ENCODE assay signal across 24 cellular contexts in the genomic region with DNA sequence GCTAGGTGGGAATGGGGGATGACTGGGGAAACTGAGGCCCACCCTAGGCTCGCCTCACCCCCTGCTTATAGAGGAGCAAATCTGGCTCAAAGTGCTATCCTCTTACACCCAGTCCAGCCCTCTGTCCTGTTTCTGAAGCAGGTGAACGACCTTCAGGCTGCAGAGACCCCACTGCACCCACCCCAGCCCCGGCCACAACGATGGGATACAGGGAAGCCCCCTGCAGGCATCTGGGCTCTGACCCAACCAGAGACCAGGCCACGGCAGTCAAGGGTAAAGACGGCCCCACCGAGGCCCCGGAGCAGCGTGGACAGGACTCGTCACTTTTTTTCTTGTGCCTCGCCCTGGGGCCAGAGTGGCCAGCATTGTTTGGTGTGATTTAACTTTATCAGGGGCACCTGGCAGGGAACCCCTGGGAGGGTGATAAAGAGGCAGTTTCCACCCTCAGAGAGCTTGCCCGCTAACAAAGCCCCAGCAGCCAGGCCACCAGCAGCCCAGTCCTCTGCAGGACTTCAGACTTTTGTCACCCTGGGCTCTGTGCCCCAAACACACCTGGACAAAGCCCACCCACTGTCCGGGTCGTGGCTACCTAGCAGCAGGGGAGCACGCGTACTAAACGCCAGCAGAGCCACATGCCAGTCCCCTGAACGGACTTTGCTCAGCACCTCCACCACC.
DNase-seq lines count a peak whose midpoint lies in the region; ATAC-seq and TF ChIP-seq lines count a peak whose summit lies in the region.
"Had no signal": no experiment of that assay in that cellular context is flagged by ENCODE, and none has a peak within 500 bp of the region (broad histone marks: within the 10 kb centered on the region; RNA-seq: fewer than 3 reads in every experiment).

No MANE protein-coding gene starts in this region.

- H3K27me3 ChIP-seq in RWPE2 (ENCODE audit: insufficient read depth, poor library complexity, severe bottlenecking), result no peaks in the 10 kb centered on the region
- no peaks in the 10 kb centered on the region for H3K27me3 ChIP-seq in osteoblast (ENCODE audit: insufficient read depth, low read length)
- H3K27me3 ChIP-seq in tibial artery, result peaks cover 0 to 18% of the 10 kb centered on the region in 2 donors
- H3K27me3 ChIP-seq: BLaER1 had no signal

- H3K9me3 Mint-ChIP-seq in activated naive CD4-positive, alpha-beta T cell treated with anti-CD3 and anti-CD28 coated beads, Interleukin-2, amount 10 ng/mL, durations not matched to agents 7 days and 5 days, result peaks cover 9% of the 10 kb centered on the region
- H3K9me3 Mint-ChIP-seq in activated naive CD4-positive, alpha-beta T cell treated with anti-CD3 and anti-CD28 coated beads, Interleukin-2, amount 50 U/mL, for 72 hours, result peaks cover 9 to 12% of the 10 kb centered on the region in 2 donors

- H3K27ac Mint-ChIP-seq in activated naive CD4-positive, alpha-beta T cell treated with anti-CD3 and anti-CD28 coated beads, Interleukin-2, amount 10 ng/mL, durations not matched to agents 7 days and 5 days, result no peak overlapping the region
- H3K27ac Mint-ChIP-seq in activated naive CD4-positive, alpha-beta T cell treated with anti-CD3 and anti-CD28 coated beads, Interleukin-2, amount 50 U/mL, for 72 hours, result no peak overlapping the region
- H3K27ac Mint-ChIP-seq: CD4-positive, CD25-positive, alpha-beta regulatory T cell had no signal

- H4K20me1 ChIP-seq in osteoblast (ENCODE audit: insufficient read depth, low read length), result no peaks in the 10 kb centered on the region
- H4K20me1 ChIP-seq: BLaER1 had no signal

- DNase-seq in activated naive CD4-positive, alpha-beta T cell treated with anti-CD3 and anti-CD28 coated beads, Interleukin-2, amount 10 ng/mL, durations not matched to agents 7 days and 5 days, result peak; percentile 9
- no peak for DNase-seq in activated naive CD4-positive, alpha-beta T cell treated with anti-CD3 and anti-CD28 coated beads, Interleukin-2, amount 50 U/mL, for 72 hours (ENCODE audit: low spot score in 2 of 2)
- DNase-seq in RWPE2 (ENCODE audit: low spot score) (peak; percentile 45), osteoblast (ENCODE audit: insufficient read length, low spot score, missing footprints) (peak; percentile 78), tibial artery (peak; percentile 22 to 55), islet precursor cell (no peak)
- DNase-seq in stimulated activated CD4-positive, alpha-beta T cell treated with anti-CD3 and anti-CD28 coated beads, Interleukin-4, amount 100 ng/mL, for 1 hour, result no peak
- DNase-seq: CD4-positive, CD25-positive, alpha-beta regulatory T cell; DMS153; DND-41; Kasumi-1; NCI-H1092 treated with DMSO at 0.1 percent for 48 hours; NCI-H1436; NCI-H187; NCI-H2171 treated with DMSO at 0.1 percent for 48 hours; NCI-H345; NCI-H510A treated with DMSO at 0.1 percent for 48 hours; NCI-H774 had no signal

- H3K79me2 ChIP-seq in osteoblast (ENCODE audit: insufficient read depth, low read length), result no peaks in the 10 kb centered on the region

- H3K27ac ChIP-seq in RWPE2 (ENCODE audit: poor library complexity, severe bottlenecking), result no peak overlapping the region
- H3K27ac ChIP-seq in osteoblast (ENCODE audit: low read depth, low read length), result no peak overlapping the region
- H3K27ac ChIP-seq in tibial artery, result no peak overlapping the region
- H3K27ac ChIP-seq: BLaER1, SJSA1 had no signal

- H3K4me3 Mint-ChIP-seq in activated naive CD4-positive, alpha-beta T cell treated with anti-CD3 and anti-CD28 coated beads, Interleukin-2, amount 10 ng/mL, durations not matched to agents 7 days and 5 days, result no peak overlapping the region
- H3K4me3 Mint-ChIP-seq: CD4-positive, CD25-positive, alpha-beta regulatory T cell had no signal

- H3K27me3 Mint-ChIP-seq in activated naive CD4-positive, alpha-beta T cell treated with anti-CD3 and anti-CD28 coated beads, Interleukin-2, amount 10 ng/mL, durations not matched to agents 7 days and 5 days, result no peaks in the 10 kb centered on the region

- no peaks in the 10 kb centered on the region for H3K4me1 ChIP-seq in RWPE2 (ENCODE audit: insufficient read depth, poor library complexity, severe bottlenecking)
- H3K4me1 ChIP-seq in osteoblast (ENCODE audit: insufficient read depth, low read length), result no peaks in the 10 kb centered on the region
- no peaks in the 10 kb centered on the region for H3K4me1 ChIP-seq in tibial artery
- H3K4me1 ChIP-seq: BLaER1, SJSA1 had no signal

- H3K36me3 ChIP-seq in RWPE2 (ENCODE audit: low read depth), result no peaks in the 10 kb centered on the region
- no peaks in the 10 kb centered on the region for H3K36me3 ChIP-seq in osteoblast (ENCODE audit: insufficient read depth, low read length)
- no peaks in the 10 kb centered on the region for H3K36me3 ChIP-seq in tibial artery
- H3K36me3 ChIP-seq: BLaER1, SJSA1 had no signal

- no peak overlapping the region for H3K4me3 ChIP-seq in RWPE2 (ENCODE audit: severe bottlenecking)
- no peak overlapping the region for H3K4me3 ChIP-seq in osteoblast (ENCODE audit: insufficient read depth, low read length)
- no peak overlapping the region for H3K4me3 ChIP-seq in tibial artery
- H3K4me3 ChIP-seq: BLaER1, K562, SJSA1 had no signal

- no peaks in the 10 kb centered on the region for H3K9me3 ChIP-seq in RWPE2 (ENCODE audit: severe bottlenecking)
- no peaks in the 10 kb centered on the region for H3K9me3 ChIP-seq in osteoblast (ENCODE audit: low read depth, low read length)
- H3K9me3 ChIP-seq in tibial artery, result no peaks in the 10 kb centered on the region
- H3K9me3 ChIP-seq: BLaER1, SJSA1 had no signal

- no peak for TF ChIP-seq POLR2A in GM18505 (IDR thresholded peaks at IDR 0.05; ENCODE audit: borderline replicate concordance, extremely low read depth, insufficient read depth, insufficient read length)

- no peak for ATAC-seq in activated naive CD4-positive, alpha-beta T cell treated with anti-CD3 and anti-CD28 coated beads, Interleukin-2, amount 50 U/mL, for 72 hours
- ATAC-seq in RWPE2 (ENCODE audit: low read depth) (no peak), GM18505 (IDR thresholded peaks at IDR 0.05; ENCODE audit: unreplicated experiment) (no peak)
- ATAC-seq: HCT116, K562, Right ventricle myocardium inferior had no signal

- H3K4me1 Mint-ChIP-seq in activated naive CD4-positive, alpha-beta T cell treated with anti-CD3 and anti-CD28 coated beads, Interleukin-2, amount 10 ng/mL, durations not matched to agents 7 days and 5 days, result no peaks in the 10 kb centered on the region
- H3K4me1 Mint-ChIP-seq: CD4-positive, CD25-positive, alpha-beta regulatory T cell had no signal

- H3K36me3 Mint-ChIP-seq in activated naive CD4-positive, alpha-beta T cell treated with anti-CD3 and anti-CD28 coated beads, Interleukin-2, amount 10 ng/mL, durations not matched to agents 7 days and 5 days, result no peaks in the 10 kb centered on the region
- H3K36me3 Mint-ChIP-seq in activated naive CD4-positive, alpha-beta T cell treated with anti-CD3 and anti-CD28 coated beads, Interleukin-2, amount 50 U/mL, for 72 hours, result peaks cover 10 to 13% of the 10 kb centered on the region in 2 donors

- intact Hi-C loops in tibial artery (cut with DNase I; ENCODE audit: low total_unique reads), result no loop called here

- no peak overlapping the region for H3K4me2 ChIP-seq in osteoblast (ENCODE audit: insufficient read depth, low read length)
- H3K4me2 ChIP-seq: BLaER1 had no signal

- H2AFZ ChIP-seq in osteoblast (ENCODE audit: low read length), result no peak overlapping the region

- CTCF ChIA-PET in activated naive CD4-positive, alpha-beta T cell treated with anti-CD3 and anti-CD28 coated beads, Interleukin-2, amount 10 ng/mL, durations not matched to agents 7 days and 5 days (lab: Charles Lee), result no interaction called here

- TF ChIP-seq CTCF in RWPE2 (IDR thresholded peaks at IDR 0.05; ENCODE audit: poor library complexity, severe bottlenecking), result no peak
- TF ChIP-seq CTCF in osteoblast (IDR thresholded peaks at IDR 0.05; ENCODE audit: extremely low read depth, low read depth, low read length), result no peak
- no peak for TF ChIP-seq CTCF in tibial artery (IDR thresholded peaks at IDR 0.05)

Comparison
In these comparisons a context has a peak if more than half of its experiments do, and no peak if none do; other contexts are left out.
1. DNase-seq: peak in activated naive CD4-positive, alpha-beta T cell treated with anti-CD3 and anti-CD28 coated beads, Interleukin-2, amount 10 ng/mL, durations not matched to agents 7 days and 5 days (single experiment), RWPE2 (single experiment), osteoblast (single experiment) and tibial artery (2 of 2); none in activated naive CD4-positive, alpha-beta T cell treated with anti-CD3 and anti-CD28 coated beads, Interleukin-2, amount 50 U/mL, for 72 hours (0 of 2), stimulated activated CD4-positive, alpha-beta T cell treated with anti-CD3 and anti-CD28 coated beads, Interleukin-4, amount 100 ng/mL, for 1 hour (single experiment) and islet precursor cell (single experiment).